In the genomic region with DNA sequence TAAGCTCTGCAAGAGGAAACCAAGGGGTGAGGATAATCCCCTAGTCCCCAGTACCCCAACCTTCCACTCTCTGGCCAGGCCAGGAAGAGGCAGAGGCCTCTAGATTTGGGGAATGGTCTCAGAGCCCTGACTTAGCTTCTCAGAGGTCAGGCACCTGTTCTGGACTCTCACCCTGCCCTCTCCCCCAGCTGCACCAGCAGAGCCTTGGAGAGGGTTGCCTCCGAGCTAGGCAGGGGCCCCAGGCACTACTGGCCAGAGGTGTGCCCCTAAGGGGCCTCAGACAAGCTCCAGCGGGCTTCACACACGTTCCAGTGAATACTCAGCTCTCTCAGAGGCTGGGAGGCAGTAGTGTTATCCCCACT, we compare ENCODE assay signal across 9 cellular contexts. TPM values are rescaled to one million over a fixed set of nuclear protein-coding genes. Genes with fewer than 3 reads are reported as not detected.
DNase-seq lines count a peak whose midpoint lies in the region; ATAC-seq and TF ChIP-seq lines count a peak whose summit lies in the region.
"Had no signal": no experiment of that assay in that cellular context is flagged by ENCODE, and none has a peak within 500 bp of the region (broad histone marks: within the 10 kb centered on the region; RNA-seq: fewer than 3 reads in every experiment).

No MANE protein-coding gene starts in this region.

- no peak overlapping the region for H2AK5ac ChIP-seq in IMR-90 (ENCODE audit: low read depth, low read length)

- H3K27me3 ChIP-seq in IMR-90 (ENCODE audit: control insufficient read depth, insufficient read depth, low read length) = peaks cover 26% of the 10 kb centered on the region
- peaks cover 17% of the 10 kb centered on the region for H3K27me3 ChIP-seq in ectodermal cell (ENCODE audit: control insufficient read depth, insufficient read depth, low read length, poor library complexity, severe bottlenecking)

- 0% methylated on average over 1 of the region's 3 CpGs; no CpG with 5 or more reads in 1 of the 2 experiments for WGBS in IMR-90 (ENCODE audit: extremely low coverage in 2 of 2, insufficient read length in 1 of 2), 2 experiments
- 13 to 19% methylated on average over 3 of the region's 3 CpGs for WGBS in ectodermal cell, 2 experiments

- H3K23ac ChIP-seq in IMR-90 (ENCODE audit: low read depth, low read length) = no peak overlapping the region

- TF ChIP-seq RAD21 in IMR-90 (IDR thresholded peaks at IDR 0.05; ENCODE audit: low read length) = no peak

- CTCF ChIA-PET in IMR-90 (lab: Yijun Ruan, JAX) = interaction anchor here (1.3 kb wide), 1 partner anchor 27 kb away, joined by 3 read pairs; no protein-coding TSS in a partner anchor
- CTCF ChIA-PET in HEK293T (lab: Yijun Ruan, JAX) = interaction anchor here (0.8 kb wide), 2 partner anchors 26 to 27 kb away, joined by 3 read pairs; no protein-coding TSS in a partner anchor

- H2AK9ac ChIP-seq in IMR-90 (replicated peaks; ENCODE audit: low read depth, low read length, poor library complexity) = no peak overlapping the region

- no peak overlapping the region for H2BK5ac ChIP-seq in IMR-90 (ENCODE audit: low read depth, low read length, poor library complexity, severe bottlenecking)

- H3K27me3 Mint-ChIP-seq in osteocyte (ENCODE audit: unreplicated experiment) = peaks cover 8% of the 10 kb centered on the region

- H3K14ac ChIP-seq in IMR-90 (replicated peaks; ENCODE audit: low read depth, low read length) = no peak overlapping the region

- BruUV-seq in IMR-90 (replicated peaks; lab: Mats Ljungman, UMichigan) = no TSS peak

- peak overlapping the region; percentile 96 for H2AFZ ChIP-seq in IMR-90 (replicated peaks; ENCODE audit: low read length, poor library complexity)

- peaks cover 7% of the 10 kb centered on the region; the same call in 1 of the 2 replicates for H3K4me1 ChIP-seq in IMR-90 (ENCODE audit: control insufficient read depth, insufficient read depth, low read length)
- H3K4me1 ChIP-seq in ectodermal cell (ENCODE audit: control insufficient read depth, insufficient read depth, low read length) = peaks cover 28% of the 10 kb centered on the region

- peaks cover 0 to 4% of the 10 kb centered on the region in 2 experiments; a peak in 1 of 4 replicates for H3K79me1 ChIP-seq in IMR-90 (ENCODE audit: low read depth in 1 of 2, low read length in 2 of 2)

- H4K91ac ChIP-seq in IMR-90 (ENCODE audit: insufficient read depth, low read depth, low read length) = no peak overlapping the region

- POLR2A ChIA-PET in IMR-90 (lab: Charles Lee; ENCODE audit: unreplicated experiment) (no interaction called here), HEK293T (lab: Yijun Ruan, JAX) (interaction anchor here (0.8 to 1.0 kb wide), 2 partner anchors 12 to 14 kb away, joined by 3 to 4 read pairs; no protein-coding TSS in a partner anchor)

- no peaks in the 10 kb centered on the region for H3K9me3 Mint-ChIP-seq in osteocyte (ENCODE audit: unreplicated experiment)

- DNase-seq in AG10803 (ENCODE audit: low read depth) (no peak), IMR-90 (no peak), osteocyte (ENCODE audit: extremely low spot score, unreplicated experiment) (no peak), NCI-H345 treated with DMSO at 0.1 percent for 48 hours (lab: John Stamatoyannopoulos, UW; ENCODE audit: unreplicated experiment) (no peak), kidney glomerular epithelial cell (lab: John Stamatoyannopoulos, UW) (no peak), HEK293T (ENCODE audit: extremely low spot score) (no peak)

- no peak overlapping the region for H3K9ac ChIP-seq in IMR-90 (ENCODE audit: low read depth, low read length)

- ATAC-seq in IMR-90 (ENCODE audit: low read depth) (no peak), HG02623 (IDR thresholded peaks at IDR 0.05; ENCODE audit: unreplicated experiment) (no peak)

- no peak for TF ChIP-seq POLR2A in IMR-90 (IDR thresholded peaks at IDR 0.05; ENCODE audit: low read depth, low read length)

- peak overlapping the region; percentile 66 for H3K27ac Mint-ChIP-seq in osteocyte (ENCODE audit: unreplicated experiment)

- H2BK15ac ChIP-seq in IMR-90 (ENCODE audit: low read depth, low read length) = no peak overlapping the region

- H3K36me3 ChIP-seq in IMR-90 (ENCODE audit: control insufficient read depth, insufficient read depth, low read length) = peaks cover 9% of the 10 kb centered on the region
- H3K36me3 ChIP-seq in ectodermal cell (ENCODE audit: control insufficient read depth, insufficient read depth, low read length) = no peaks in the 10 kb centered on the region

- H2BK20ac ChIP-seq in IMR-90 (ENCODE audit: low read depth, low read length) = no peak overlapping the region

- H4K8ac ChIP-seq in IMR-90 (ENCODE audit: low read depth in 2 of 2, low read length in 2 of 2) = no peak overlapping the region

- no peak overlapping the region for H3K27ac ChIP-seq in IMR-90 (ENCODE audit: insufficient read depth, low read length)
- H3K27ac ChIP-seq in ectodermal cell (ENCODE audit: insufficient read depth, low read depth, low read length, poor library complexity, severe bottlenecking) = peak overlapping the region; percentile 94

- peaks cover 12% of the 10 kb centered on the region for H3K4me1 Mint-ChIP-seq in osteocyte (ENCODE audit: unreplicated experiment)

- intact Hi-C loops in IMR-90 (cut with micrococcal nuclease) = no loop called here

- no peak overlapping the region for H2BK120ac ChIP-seq in IMR-90 (ENCODE audit: low read depth, low read length)

- H3K56ac ChIP-seq in IMR-90 (ENCODE audit: extremely low read depth, insufficient read depth, low read length) = no peak overlapping the region

- H3K4me3 ChIP-seq in AG10803 (ENCODE audit: low read length) = peak overlapping the region; percentile 54
- no peak overlapping the region for H3K4me3 ChIP-seq in IMR-90 (ENCODE audit: insufficient read depth, low read depth, low read length)
- H3K4me3 ChIP-seq in ectodermal cell (ENCODE audit: insufficient read depth, low read depth, low read length) = peak overlapping the region; percentile 48

- no peaks in the 10 kb centered on the region; the same call in 1 of the 2 replicates for H3K9me1 ChIP-seq in IMR-90 (ENCODE audit: insufficient read depth, low read length)

- no peak overlapping the region for H3K18ac ChIP-seq in IMR-90 (ENCODE audit: low read depth, low read length)

- no peak overlapping the region for H3K4me2 ChIP-seq in IMR-90 (ENCODE audit: low read depth, low read length)

- no peaks in the 10 kb centered on the region for H3K36me3 Mint-ChIP-seq in osteocyte (ENCODE audit: unreplicated experiment)

- TF ChIP-seq CTCF in AG10803 (conservative IDR thresholded peaks at IDR 0.05; ENCODE audit: low read length) = no peak
- TF ChIP-seq CTCF in IMR-90 (conservative IDR thresholded peaks at IDR 0.05; ENCODE audit: low read depth, low read length) = no peak
- TF ChIP-seq CTCF in osteocyte (IDR thresholded peaks at IDR 0.05) = no peak

- no peak overlapping the region for H3K4ac ChIP-seq in IMR-90 (ENCODE audit: low read depth, low read length)

- peaks cover 19% of the 10 kb centered on the region for H4K20me1 ChIP-seq in IMR-90 (ENCODE audit: insufficient read depth, low read length)

- in situ Hi-C loops in IMR-90 (cut with MboI; ENCODE audit: low sequenced_read_pairs) = no loop called here

- H3K9me3 ChIP-seq in IMR-90 (ENCODE audit: control insufficient read depth, insufficient read depth, low read length) = no peaks in the 10 kb centered on the region
- H3K9me3 ChIP-seq in ectodermal cell (ENCODE audit: control insufficient read depth, low read length) = no peaks in the 10 kb centered on the region

- H3K4me3 Mint-ChIP-seq in osteocyte (ENCODE audit: unreplicated experiment) = peak overlapping the region; percentile 70

- no peak overlapping the region for H4K5ac ChIP-seq in IMR-90 (ENCODE audit: low read depth, low read length)

- dilution Hi-C loops in IMR-90 (cut with HindIII; ENCODE audit: low sequenced_read_pairs, unreplicated experiment) = no loop called here

TF ChIP-seq in HEK293T, 16 proteins besides CTCF, POLR2A, EP300 and RAD21 (continues in another document):
- TF ChIP-seq ARNT (IDR thresholded peaks at IDR 0.05) = no peak

RNA-seq across cellular contexts. Expression of a gene that starts 8.0 kb away (rescaled TPM):
- total RNA-seq in IMR-90 (2012; rRNA removed) = 0.83 TPM in 1 of 2 replicates, not detected in the other
- 0.21 and 0.49 TPM in 2 replicates for polyA plus RNA-seq in IMR-90 (2012; rRNA removed)
- polyA plus RNA-seq in IMR-90 (2012; cell fraction: cytosol; rRNA removed) = 0.10 and 0.11 TPM in 2 replicates
- 1.6 and 1.7 TPM in 2 replicates for polyA plus RNA-seq in IMR-90 (2012; cell fraction: nucleus; rRNA removed; ENCODE audit: low replicate concordance)
- 2.2 TPM for polyA plus RNA-seq in ectodermal cell (2013, experiment 1 of 4)
- polyA plus RNA-seq in ectodermal cell (2013, experiment 2 of 4) = 1.0 TPM
- polyA plus RNA-seq in ectodermal cell (2013, experiment 3 of 4) = not detected
- 0.45 TPM for polyA plus RNA-seq in ectodermal cell (2013, experiment 4 of 4)
- total RNA-seq in osteocyte = 0.81 and 1.5 TPM in 2 replicates

RNA-seq across cellular contexts. Expression of a gene that starts 13.6 kb away (rescaled TPM):
- total RNA-seq in IMR-90 (2012; rRNA removed) (6.5 and 6.9 TPM in 2 replicates), osteocyte (9.8 and 10.1 TPM in 2 replicates)
- 9.6 and 12.4 TPM in 2 replicates for polyA plus RNA-seq in IMR-90 (2012; rRNA removed)
- polyA plus RNA-seq in IMR-90 (2012; cell fraction: cytosol; rRNA removed) = 5.9 and 10.4 TPM in 2 replicates
- 10.5 and 18.3 TPM in 2 replicates for polyA plus RNA-seq in IMR-90 (2012; cell fraction: nucleus; rRNA removed; ENCODE audit: low replicate concordance)
- polyA plus RNA-seq in ectodermal cell (2013, experiment 1 of 4) = 18.3 TPM
- 15.4 TPM for polyA plus RNA-seq in ectodermal cell (2013, experiment 2 of 4)
- polyA plus RNA-seq in ectodermal cell (2013, experiment 3 of 4) = 14.4 TPM
- 12.7 TPM for polyA plus RNA-seq in ectodermal cell (2013, experiment 4 of 4)

RNA-seq across cellular contexts. Expression of a gene that starts 18.6 kb away (rescaled TPM):
- total RNA-seq in IMR-90 (2012; rRNA removed) = 15.3 and 17.9 TPM in 2 replicates
- polyA plus RNA-seq in IMR-90 (2012; rRNA removed) = 23.3 and 29.4 TPM in 2 replicates
- 34.1 and 38.2 TPM in 2 replicates for polyA plus RNA-seq in IMR-90 (2012; cell fraction: cytosol; rRNA removed)
- polyA plus RNA-seq in IMR-90 (2012; cell fraction: nucleus; rRNA removed; ENCODE audit: low replicate concordance) = 48.3 and 88.8 TPM in 2 replicates
- 27.4 TPM for polyA plus RNA-seq in ectodermal cell (2013, experiment 1 of 4)
- polyA plus RNA-seq in ectodermal cell (2013, experiment 2 of 4) = 24.2 TPM
- 25.6 TPM for polyA plus RNA-seq in ectodermal cell (2013, experiment 3 of 4)
- 22.7 TPM for polyA plus RNA-seq in ectodermal cell (2013, experiment 4 of 4)
- 24.5 and 24.8 TPM in 2 replicates for total RNA-seq in osteocyte

RNA-seq across cellular contexts. Expression of a gene that starts 23.4 kb away (rescaled TPM):
- total RNA-seq in IMR-90 (2012; rRNA removed) (not detected in 2 replicates), osteocyte (not detected in 2 replicates)
- polyA plus RNA-seq in IMR-90 (2012; rRNA removed) = 0.03 and 0.13 TPM in 2 replicates
- polyA plus RNA-seq in IMR-90 (2012; cell fraction: cytosol; rRNA removed) = 0.10 and 0.16 TPM in 2 replicates
- polyA plus RNA-seq in IMR-90 (2012; cell fraction: nucleus; rRNA removed; ENCODE audit: low replicate concordance) = 0.38 and 0.49 TPM in 2 replicates
- polyA plus RNA-seq in ectodermal cell (2013, experiment 1 of 4) = 27.8 TPM
- polyA plus RNA-seq in ectodermal cell (2013, experiment 2 of 4) = 30.9 TPM
- polyA plus RNA-seq in ectodermal cell (2013, experiment 3 of 4) = 27.8 TPM
- 28.7 TPM for polyA plus RNA-seq in ectodermal cell (2013, experiment 4 of 4)
- total RNA-seq: fibroblast of villous mesenchyme had no signal

RNA-seq across cellular contexts. Expression of a gene that starts 51.8 kb away (rescaled TPM):
- total RNA-seq in IMR-90 (2012; rRNA removed) (12.8 and 13.1 TPM in 2 replicates), osteocyte (18.2 and 18.6 TPM in 2 replicates)
- 10.8 and 12.2 TPM in 2 replicates for polyA plus RNA-seq in IMR-90 (2012; rRNA removed)
- 5.4 and 6.9 TPM in 2 replicates for polyA plus RNA-seq in IMR-90 (2012; cell fraction: cytosol; rRNA removed)
- 33.2 and 38.5 TPM in 2 replicates for polyA plus RNA-seq in IMR-90 (2012; cell fraction: nucleus; rRNA removed; ENCODE audit: low replicate concordance)
- polyA plus RNA-seq in ectodermal cell (2013, experiment 1 of 4) = 18.6 TPM
- polyA plus RNA-seq in ectodermal cell (2013, experiment 2 of 4) = 15.9 TPM
- 15.1 TPM for polyA plus RNA-seq in ectodermal cell (2013, experiment 3 of 4)
- polyA plus RNA-seq in ectodermal cell (2013, experiment 4 of 4) = 20.6 TPM
